Comparison of ENCODE assay signal across 18 cellular contexts in genomic region chr4:14404730-14405129, GRCh38.
"Had no signal": no experiment of that assay in that cellular context is flagged by ENCODE, and none has a peak within 500 bp of the region (broad histone marks: within the 10 kb centered on the region; RNA-seq: fewer than 3 reads in every experiment).

No MANE protein-coding gene starts in this region.

- H3K36me3 ChIP-seq: lower lobe of right lung, prostate gland, suprapubic skin, transverse colon, uterus had no signal

- H2AFZ ChIP-seq: hepatocyte had no signal

- H3K79me2 ChIP-seq: hepatocyte had no signal

- H3K4me2 ChIP-seq: hepatocyte had no signal

- DNase-seq: activated B cell treated with CpG ODN at 0.5 μM for 24 hours; activated CD4-positive, alpha-beta memory T cell treated with anti-CD3 and anti-CD28 coated beads for 36 hours; activated CD4-positive, alpha-beta T cell treated with anti-CD3 and anti-CD28 coated beads for 4 hours; activated T-cell treated with anti-CD3 and anti-CD28 coated beads for 4 hours; left colon; lower lobe of right lung; small intestine; stimulated activated CD4-positive, alpha-beta T cell treated with anti-CD3 and anti-CD28 coated beads, Interleukin-15, amount 100 ng/mL, for 24 hours; stimulated activated CD4-positive, alpha-beta T cell treated with anti-CD3 and anti-CD28 coated beads, Interleukin-2, amount 100 ng/mL, for 48 hours; stimulated activated naive CD8-positive, alpha-beta T cell treated with anti-CD3 and anti-CD28 coated beads, Interleukin-15, amount 100 ng/mL, for 72 hours; T-cell; T-helper 9 cell; transverse colon; uterus had no signal

- H3K27ac ChIP-seq: coronary artery, hepatocyte, lower lobe of right lung, prostate gland, suprapubic skin, transverse colon, uterus had no signal

- H3K27me3 ChIP-seq: hepatocyte, suprapubic skin, transverse colon, uterus had no signal

- H3K4me1 ChIP-seq: lower lobe of right lung, prostate gland, suprapubic skin, transverse colon, uterus had no signal

- H3K4me3 ChIP-seq: coronary artery, hepatocyte, lower lobe of right lung, prostate gland, suprapubic skin, transverse colon, uterus had no signal

- H3K9me3 ChIP-seq: lower lobe of right lung, prostate gland, suprapubic skin, transverse colon, uterus had no signal
